Comparison of ENCODE assay signal across 20 cellular contexts in genomic region chr11:108906826-108907225, GRCh38.
DNase-seq lines count a peak whose midpoint lies in the region; ATAC-seq and TF ChIP-seq lines count a peak whose summit lies in the region.
"Had no signal": no experiment of that assay in that cellular context is flagged by ENCODE, and none has a peak within 500 bp of the region (broad histone marks: within the 10 kb centered on the region; RNA-seq: fewer than 3 reads in every experiment).

No MANE protein-coding gene starts in this region.

- H3K27ac ChIP-seq in left ventricle myocardium inferior (replicated peaks) (peak overlapping the region; percentile 11), adrenal gland (peak overlapping the region in 3 of 5 donors; percentile 33 to 49 (median 38))
- H3K27ac ChIP-seq: neutrophil, skin epidermis, tibial artery had no signal

- H3K36me3 ChIP-seq in left ventricle myocardium inferior (no peaks in the 10 kb centered on the region), adrenal gland (replicated peaks in 1 of 2) (no peaks in the 10 kb centered on the region)
- H3K36me3 ChIP-seq: neutrophil, tibial artery had no signal

- H3K9me3 ChIP-seq in left ventricle myocardium inferior (replicated peaks): no peaks in the 10 kb centered on the region
- no peaks in the 10 kb centered on the region for H3K9me3 ChIP-seq in adrenal gland (replicated peaks in 1 of 3)
- H3K9me3 ChIP-seq: neutrophil, tibial artery had no signal

- no peak for TF ChIP-seq CTCF in left ventricle myocardium inferior (IDR thresholded peaks at IDR 0.05; ENCODE audit: borderline replicate concordance)
- no peak for TF ChIP-seq CTCF in adrenal gland (IDR thresholded peaks at IDR 0.05)

- no peak overlapping the region for H3K4me3 ChIP-seq in left ventricle myocardium inferior
- H3K4me3 ChIP-seq in adrenal gland: no peak overlapping the region
- H3K4me3 ChIP-seq: skin epidermis, tibial artery had no signal

- intact Hi-C loops in left ventricle myocardium inferior (cut with micrococcal nuclease): no loop called here
- intact Hi-C loops in left cardiac atrium (cut with DNase I): no loop called here
- intact Hi-C loops in adrenal gland (cut with DNase I): no loop called here

- peaks cover 25% of the 10 kb centered on the region for H3K4me1 ChIP-seq in left ventricle myocardium inferior
- H3K4me1 ChIP-seq in adrenal gland (replicated peaks in 1 of 2): peaks cover 12 to 33% of the 10 kb centered on the region in 2 donors

- H3K27me3 ChIP-seq in left ventricle myocardium inferior (ENCODE audit: low read depth): no peaks in the 10 kb centered on the region
- no peaks in the 10 kb centered on the region for H3K27me3 ChIP-seq in adrenal gland
- H3K27me3 ChIP-seq: neutrophil, tibial artery had no signal

- no peak for ATAC-seq in left cardiac atrium
- ATAC-seq in HG02938 (IDR thresholded peaks at IDR 0.05; ENCODE audit: unreplicated experiment): no peak
- ATAC-seq in GM21786 (IDR thresholded peaks at IDR 0.05; ENCODE audit: unreplicated experiment): no peak
- ATAC-seq: stimulated activated effector memory CD8-positive, alpha-beta T cell treated with anti-CD3 and anti-CD28 coated beads, Interleukin-12 subunit alpha, Interleukin-12 subunit beta, amount 100 ng/mL, for 72 hours had no signal

- DNase-seq in left ventricle myocardium inferior (no peak), left cardiac atrium (no peak), adrenal gland (no peak), foreskin melanocyte (peak; percentile 40), NCI-H1436 (lab: John Stamatoyannopoulos, UW) (no peak), NCI-H82 (lab: John Stamatoyannopoulos, UW) (no peak)
- DNase-seq: activated CD4-positive, alpha-beta T cell treated with anti-CD3 and anti-CD28 coated beads, Interleukin-2, amount 10 ng/mL, durations not matched to agents 24 days and 14 days; activated T-cell treated with anti-CD3 and anti-CD28 coated beads for 4 hours; CD8-positive, alpha-beta memory T cell; central memory CD4-positive, alpha-beta T cell; endodermal cell; midbrain; NCI-H1105 treated with DMSO at 0.1 percent for 48 hours; SHP77; tibial artery had no signal

- WGBS in adrenal gland, 4 donors: 35 to 51% (median 38%) methylated on average over 2 of the region's 2 CpGs

- no peak for TF ChIP-seq POLR2A in adrenal gland (IDR thresholded peaks at IDR 0.05)
